ENCODE assay signal across 10 cellular contexts in genomic region chr10:25701651-25702050, GRCh38.
"Had no signal": no experiment of that assay in that cellular context is flagged by ENCODE, and none has a peak within 500 bp of the region (broad histone marks: within the 10 kb centered on the region; RNA-seq: fewer than 3 reads in every experiment).

No MANE protein-coding gene starts in this region.

- H3K27me3 ChIP-seq: brain microvascular endothelial cell, heart right ventricle, neutrophil, tibial nerve had no signal

- H3K4me1 ChIP-seq: heart right ventricle had no signal

- H3K36me3 Mint-ChIP-seq: activated naive CD4-positive, alpha-beta T cell treated with anti-CD3 and anti-CD28 coated beads, Interleukin-2, amount 50 U/mL, for 24 hours; stimulated activated effector memory CD8-positive, alpha-beta T cell treated with anti-CD3 and anti-CD28 coated beads, Interleukin-12 subunit alpha, Interleukin-12 subunit beta, amount 100 ng/mL, for 72 hours had no signal

- H3K27ac Mint-ChIP-seq: activated CD4-positive, alpha-beta T cell treated with anti-CD3 and anti-CD28 coated beads, Interleukin-2, amount 10 ng/mL, durations not matched to agents 24 days and 14 days; activated naive CD4-positive, alpha-beta T cell treated with anti-CD3 and anti-CD28 coated beads, Interleukin-2, amount 50 U/mL, for 24 hours; progenitor cell of endocrine pancreas; stimulated activated effector memory CD8-positive, alpha-beta T cell treated with anti-CD3 and anti-CD28 coated beads, Interleukin-12 subunit alpha, Interleukin-12 subunit beta, amount 100 ng/mL, for 72 hours had no signal

- H3K4me3 Mint-ChIP-seq: activated CD4-positive, alpha-beta T cell treated with anti-CD3 and anti-CD28 coated beads, Interleukin-2, amount 10 ng/mL, durations not matched to agents 24 days and 14 days; activated naive CD4-positive, alpha-beta T cell treated with anti-CD3 and anti-CD28 coated beads, Interleukin-2, amount 50 U/mL, for 24 hours; stimulated activated effector memory CD8-positive, alpha-beta T cell treated with anti-CD3 and anti-CD28 coated beads, Interleukin-12 subunit alpha, Interleukin-12 subunit beta, amount 100 ng/mL, for 72 hours had no signal

- H3K36me3 ChIP-seq: brain microvascular endothelial cell, heart right ventricle, neutrophil, tibial nerve had no signal

- ATAC-seq: heart right ventricle; stimulated activated effector memory CD8-positive, alpha-beta T cell treated with anti-CD3 and anti-CD28 coated beads, Interleukin-12 subunit alpha, Interleukin-12 subunit beta, amount 100 ng/mL, for 72 hours had no signal

- H3K27me3 Mint-ChIP-seq: activated CD4-positive, alpha-beta T cell treated with anti-CD3 and anti-CD28 coated beads, Interleukin-2, amount 10 ng/mL, durations not matched to agents 24 days and 14 days had no signal

- H3K27ac ChIP-seq: brain microvascular endothelial cell, heart right ventricle, neutrophil, tibial nerve had no signal

- DNase-seq: activated CD4-positive, alpha-beta T cell treated with anti-CD3 and anti-CD28 coated beads, Interleukin-2, amount 10 ng/mL, durations not matched to agents 24 days and 14 days; brain microvascular endothelial cell; heart right ventricle; T-helper 1 cell had no signal

- H3K4me1 Mint-ChIP-seq: activated CD4-positive, alpha-beta T cell treated with anti-CD3 and anti-CD28 coated beads, Interleukin-2, amount 10 ng/mL, durations not matched to agents 24 days and 14 days; activated naive CD4-positive, alpha-beta T cell treated with anti-CD3 and anti-CD28 coated beads, Interleukin-2, amount 50 U/mL, for 24 hours; stimulated activated effector memory CD8-positive, alpha-beta T cell treated with anti-CD3 and anti-CD28 coated beads, Interleukin-12 subunit alpha, Interleukin-12 subunit beta, amount 100 ng/mL, for 72 hours had no signal

- H3K9me3 ChIP-seq: heart right ventricle, neutrophil, tibial nerve had no signal

- H3K9me3 Mint-ChIP-seq: activated CD4-positive, alpha-beta T cell treated with anti-CD3 and anti-CD28 coated beads, Interleukin-2, amount 10 ng/mL, durations not matched to agents 24 days and 14 days; activated naive CD4-positive, alpha-beta T cell treated with anti-CD3 and anti-CD28 coated beads, Interleukin-2, amount 50 U/mL, for 24 hours had no signal

- H3K4me3 ChIP-seq: heart right ventricle, smooth muscle cell, tibial nerve had no signal
